Comparison of ENCODE assay signal across 27 cellular contexts in the genomic region with DNA sequence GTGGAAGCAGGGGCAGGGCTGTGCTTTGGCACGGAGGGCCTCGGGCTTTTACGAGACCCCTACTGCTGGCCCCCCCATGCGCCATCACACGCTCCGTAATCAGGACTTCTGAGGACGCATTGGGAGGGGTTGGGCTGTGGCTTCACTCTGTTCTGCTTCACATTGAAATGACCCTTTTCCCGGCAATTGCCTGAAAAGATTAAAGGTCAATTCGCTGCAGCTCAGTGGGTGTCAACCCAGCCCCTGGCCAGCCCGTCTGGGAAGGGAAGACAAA.
"Had no signal": no experiment of that assay in that cellular context is flagged by ENCODE, and none has a peak within 500 bp of the region (broad histone marks: within the 10 kb centered on the region; RNA-seq: fewer than 3 reads in every experiment).

No MANE protein-coding gene starts in this region.

- H3K4me1 ChIP-seq: colonic mucosa, gastrocnemius medialis, pancreas, psoas muscle, suprapubic skin, tibial artery had no signal

- ATAC-seq: activated CD4-positive, CD25-positive, alpha-beta regulatory T cell treated with anti-CD3 and anti-CD28 coated beads, Interleukin-2, amount 50 U/mL, for 24 hours; effector memory CD8-positive, alpha-beta T cell; gastrocnemius medialis; naive thymus-derived CD4-positive, alpha-beta T cell; pancreas; psoas muscle had no signal

- H3K4me1 Mint-ChIP-seq: neural crest cell had no signal

- H3K27ac Mint-ChIP-seq: activated naive CD8-positive, alpha-beta T cell; effector memory CD8-positive, alpha-beta T cell; naive thymus-derived CD4-positive, alpha-beta T cell; T-helper 1 cell treated with Interleukin-12 subunit alpha and Interleukin-12 subunit beta and Interleukin-4 antibody, amounts not matched to agents 30 μg/mL and 1 μg/mL, for 36 hours had no signal

- H3K36me3 Mint-ChIP-seq: activated naive CD8-positive, alpha-beta T cell; naive thymus-derived CD4-positive, alpha-beta T cell had no signal

- H3K27me3 ChIP-seq: colonic mucosa, pancreas had no signal

- H3K9me3 ChIP-seq: colonic mucosa, gastrocnemius medialis, pancreas, suprapubic skin had no signal

- H3K4me3 ChIP-seq: colonic mucosa, dorsolateral prefrontal cortex, gastrocnemius medialis, pancreas, psoas muscle, suprapubic skin, tibial artery had no signal

- H3K27ac ChIP-seq: colonic mucosa, dorsolateral prefrontal cortex, gastrocnemius medialis, pancreas, psoas muscle, suprapubic skin, tibial artery, WERI-Rb-1 had no signal

- DNase-seq: activated CD4-positive, alpha-beta T cell treated with anti-CD3 and anti-CD28 coated beads for 48 hours; activated CD4-positive, alpha-beta T cell treated with anti-CD3 and anti-CD28 coated beads, Interleukin-2, amount 50 U/mL, for 48 hours; activated CD8-positive, alpha-beta memory T cell treated with anti-CD3 and anti-CD28 coated beads for 24 hours; activated effector memory CD4-positive, alpha-beta T cell treated with Interleukin-2 at 50 U/mL for 16 hours; activated naive CD4-positive, alpha-beta T cell treated with Interleukin-2 at 50 U/mL for 16 hours; anterior cingulate cortex; dorsolateral prefrontal cortex; effector memory CD8-positive, alpha-beta T cell; erythroblast; gastrocnemius medialis; glutamatergic neuron; mammary epithelial cell; midbrain; naive thymus-derived CD4-positive, alpha-beta T cell; nucleus accumbens; pancreas; psoas muscle; stimulated activated naive CD4-positive, alpha-beta T cell; T-helper 9 cell; tibial artery; WERI-Rb-1 had no signal

- H3K36me3 ChIP-seq: colonic mucosa, gastrocnemius medialis, pancreas, suprapubic skin, tibial artery, WERI-Rb-1 had no signal

- H3K4me3 Mint-ChIP-seq: activated naive CD8-positive, alpha-beta T cell; effector memory CD8-positive, alpha-beta T cell; naive thymus-derived CD4-positive, alpha-beta T cell; neural crest cell; T-helper 1 cell treated with Interleukin-12 subunit alpha and Interleukin-12 subunit beta and Interleukin-4 antibody, amounts not matched to agents 30 μg/mL and 1 μg/mL, for 36 hours had no signal
